25 cellular contexts compared by ENCODE assay signal in the genomic region with DNA sequence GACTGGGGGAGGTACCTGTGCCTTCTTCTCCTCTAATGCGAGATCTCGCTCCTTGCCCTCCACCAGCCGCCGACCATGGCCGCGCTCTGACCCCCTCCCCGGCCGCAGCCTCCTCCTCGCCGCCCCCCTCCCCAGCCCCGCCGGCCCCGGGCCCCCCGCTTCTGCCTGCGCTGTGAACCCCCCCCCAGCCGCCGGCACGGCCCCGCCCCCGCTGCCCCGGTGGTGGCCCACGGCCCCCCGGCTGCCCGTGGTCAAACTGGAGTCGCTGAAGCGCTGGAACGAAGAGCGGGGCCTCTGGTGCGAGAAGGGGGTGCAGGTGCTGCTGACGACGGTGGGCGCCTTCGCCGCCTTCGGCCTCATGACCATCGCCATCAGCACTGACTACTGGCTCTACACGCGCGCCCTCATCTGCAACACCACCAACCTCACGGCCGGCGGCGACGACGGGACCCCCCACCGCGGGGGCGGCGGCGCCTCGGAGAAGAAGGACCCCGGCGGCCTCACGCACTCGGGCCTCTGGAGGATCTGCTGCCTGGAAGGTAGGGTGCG. TPM values are rescaled to one million over a fixed set of nuclear protein-coding genes. Genes with fewer than 3 reads are reported as not detected.
DNase-seq lines count a peak whose midpoint lies in the region; ATAC-seq and TF ChIP-seq lines count a peak whose summit lies in the region.
"Had no signal": no experiment of that assay in that cellular context is flagged by ENCODE, and none has a peak within 500 bp of the region (broad histone marks: within the 10 kb centered on the region; RNA-seq: fewer than 3 reads in every experiment).

A gene (plus strand): TSS at position 51 of the 549 bp plus-strand sequence.

- peak within 1 kb of the TSS; percentile 88 for H3K4me3 Mint-ChIP-seq in neural progenitor cell
- H3K4me3 Mint-ChIP-seq: activated CD4-positive, alpha-beta memory T cell treated with anti-CD3 and anti-CD28 coated beads, Interleukin-2, amount 10 ng/mL, durations not matched to agents 7 days and 5 days; activated naive CD8-positive, alpha-beta T cell treated with anti-CD3 and anti-CD28 coated beads, Interleukin-2, amount 10 ng/mL, durations not matched to agents 7 days and 5 days; memory B cell had no signal

- H3K36me3 ChIP-seq in SJSA1 (no peaks in the 10 kb centered on the region), neural progenitor cell (no peaks in the 10 kb centered on the region)
- H3K36me3 ChIP-seq: BE2C, gastroesophageal sphincter had no signal

- no peaks in the 10 kb centered on the region for H3K4me1 ChIP-seq in SJSA1 (replicated peaks)
- H3K4me1 ChIP-seq in neural progenitor cell = peaks cover 32% of the 10 kb centered on the region
- H3K4me1 ChIP-seq: BE2C had no signal

- peaks cover 46% of the 10 kb centered on the region for H3K4me1 Mint-ChIP-seq in neural progenitor cell

- no peaks in the 10 kb centered on the region for H3K9me3 Mint-ChIP-seq in neural progenitor cell
- H3K9me3 Mint-ChIP-seq: activated CD4-positive, alpha-beta memory T cell treated with anti-CD3 and anti-CD28 coated beads, Interleukin-2, amount 10 ng/mL, durations not matched to agents 7 days and 5 days; activated naive CD8-positive, alpha-beta T cell treated with anti-CD3 and anti-CD28 coated beads, Interleukin-2, amount 10 ng/mL, durations not matched to agents 7 days and 5 days had no signal

- no peak within 1 kb of the TSS for H3K9ac ChIP-seq in neural progenitor cell

- peaks cover 7% of the 10 kb centered on the region for H3K36me3 Mint-ChIP-seq in neural progenitor cell

- H3K27me3 ChIP-seq in SJSA1 (replicated peaks) = peaks cover 44% of the 10 kb centered on the region
- peaks cover 77% of the 10 kb centered on the region for H3K27me3 ChIP-seq in neural progenitor cell

- peaks cover 13% of the 10 kb centered on the region for H4K20me1 ChIP-seq in neural progenitor cell (ENCODE audit: low read depth)

- H3K27ac ChIP-seq in SJSA1 (no peak within 1 kb of the TSS), neural progenitor cell (no peak within 1 kb of the TSS)
- H3K27ac ChIP-seq: gastroesophageal sphincter had no signal

- no peak for ATAC-seq in GM18519 (IDR thresholded peaks at IDR 0.05; ENCODE audit: low FRiP score, unreplicated experiment)
- ATAC-seq: gastroesophageal sphincter, HCT116, sciatic nerve had no signal

- H3K27me3 Mint-ChIP-seq in neural progenitor cell (ENCODE audit: insufficient read depth, low read depth) = peaks cover 5% of the 10 kb centered on the region

- no peak within 1 kb of the TSS for H2AFZ ChIP-seq in neural progenitor cell (replicated peaks)

- peak within 1 kb of the TSS; percentile 15 for H3K4me3 ChIP-seq in SJSA1
- H3K4me3 ChIP-seq in fibroblast of pulmonary artery (replicated peaks; ENCODE audit: low read depth, low read length) = peak within 1 kb of the TSS; percentile 76
- peak within 1 kb of the TSS; percentile 39 for H3K4me3 ChIP-seq in neural progenitor cell
- H3K4me3 ChIP-seq: gastroesophageal sphincter had no signal

- no peak within 1 kb of the TSS for H3K27ac Mint-ChIP-seq in neural progenitor cell
- H3K27ac Mint-ChIP-seq: activated CD4-positive, alpha-beta memory T cell treated with anti-CD3 and anti-CD28 coated beads, Interleukin-2, amount 10 ng/mL, durations not matched to agents 7 days and 5 days; activated naive CD8-positive, alpha-beta T cell treated with anti-CD3 and anti-CD28 coated beads, Interleukin-2, amount 10 ng/mL, durations not matched to agents 7 days and 5 days; memory B cell had no signal

- no peaks in the 10 kb centered on the region for H3K79me2 ChIP-seq in neural progenitor cell (ENCODE audit: low read depth)

- H3K9me3 ChIP-seq in SJSA1 (replicated peaks) (no peaks in the 10 kb centered on the region), neural progenitor cell (ENCODE audit: low read depth) (no peaks in the 10 kb centered on the region)
- H3K9me3 ChIP-seq: BE2C, gastroesophageal sphincter had no signal

- peak within 1 kb of the TSS; percentile 80 for H3K4me2 ChIP-seq in neural progenitor cell

- DNase-seq in GM03348 (ENCODE audit: low spot score) (peak; percentile 44), SJSA1 (ENCODE audit: low read depth in 1 of 2, low spot score in 2 of 2) (no peak), fibroblast of pulmonary artery (ENCODE audit: low read depth) (no peak), neural progenitor cell (ENCODE audit: low spot score) (peak; percentile 56), Kasumi-1 (lab: John Stamatoyannopoulos, UW) (no peak), 8988T (no peak), NCI-H2196 (lab: John Stamatoyannopoulos, UW; ENCODE audit: unreplicated experiment) (no peak)
- DNase-seq: activated CD4-positive, alpha-beta memory T cell treated with anti-CD3 and anti-CD28 coated beads, Interleukin-2, amount 10 ng/mL, durations not matched to agents 7 days and 5 days; activated naive CD8-positive, alpha-beta T cell treated with anti-CD3 and anti-CD28 coated beads, Interleukin-2, amount 10 ng/mL, durations not matched to agents 7 days and 5 days; BE2C; cerebellar nuclear complex; GF-D8; islet precursor cell; NCI-H1930; NCI-H524; OCI-M1; stimulated activated CD4-positive, alpha-beta T cell treated with anti-CD3 and anti-CD28 coated beads, Interleukin-2, amount 100 ng/mL, for 24 hours; substantia nigra; T-helper 1 cell had no signal

- TF ChIP-seq CTCF in fibroblast of pulmonary artery (IDR thresholded peaks at IDR 0.05; ENCODE audit: low read length, missing control alignments) = no peak
- TF ChIP-seq CTCF in neural progenitor cell (IDR thresholded peaks at IDR 0.05) = no peak

- H3F3A ChIP-seq in neural progenitor cell (ENCODE audit: low read depth) = peaks cover 23% of the 10 kb centered on the region

RNA-seq across cellular contexts. Expression of the gene that starts here (rescaled TPM):
- total RNA-seq in SJSA1 (2014; rRNA removed; shearing (Covaris generic)) = not detected in 2 replicates
- total RNA-seq in neural progenitor cell (ENCODE audit: low replicate concordance) = 0.02 and 0.37 TPM in 2 replicates
- total RNA-seq: activated naive CD8-positive, alpha-beta T cell treated with anti-CD3 and anti-CD28 coated beads, Interleukin-2, amount 10 ng/mL, durations not matched to agents 7 days and 5 days; omental fat pad had no signal

Comparison
In these comparisons a context has a peak if more than half of its experiments do, and no peak if none do; other contexts are left out.
1. Peak in DNase-seq, H3K4me3 ChIP-seq and H3K4me2 ChIP-seq in neural progenitor cell; RNA of the gene not detected or under 1 TPM.
2. H3K4me3 ChIP-seq: peak in every context shown above with its lines; median percentile 76 in fibroblast of pulmonary artery; 39 in neural progenitor cell; 15 in SJSA1.